8 cellular contexts compared by ENCODE assay signal in genomic region chr12:46382974-46383653, GRCh38. TPM values are rescaled to one million over a fixed set of nuclear protein-coding genes. Genes with fewer than 3 reads are reported as not detected.
A peak's percentile ranks its signal among the peaks of the same experiment; 100 is the strongest.
DNase-seq lines count a peak whose midpoint lies in the region; ATAC-seq and TF ChIP-seq lines count a peak whose summit lies in the region.

No MANE protein-coding gene starts in this region.

- peaks cover 0 to 1% (median 0%) of the 10 kb centered on the region in 3 donors for H3K27me3 Mint-ChIP-seq in CD14-positive monocyte (ENCODE audit: low read depth in 3 of 3)

- no peaks in the 10 kb centered on the region for H3K9me3 ChIP-seq in liver (ENCODE audit: control insufficient read depth in 4 of 4, low read length in 3 of 4)

- peaks cover 8 to 25% (median 21%) of the 10 kb centered on the region in 4 donors for H3K4me1 ChIP-seq in liver (ENCODE audit: control insufficient read depth in 4 of 4, insufficient read depth in 4 of 4, low read length in 3 of 4)

- peak overlapping the region; percentile 83 to 92 for H3K4me3 Mint-ChIP-seq in CD14-positive monocyte

- peak in 1 of 2 donors; percentile 37 for TF ChIP-seq RAD21 in liver (IDR thresholded peaks at IDR 0.05)

- H3K4me1 Mint-ChIP-seq in CD14-positive monocyte = peaks cover 49% of the 10 kb centered on the region

- WGBS in liver = under 1% methylated on average over 74 of the region's 74 CpGs

- TF ChIP-seq CTCF in CD14-positive monocyte (IDR thresholded peaks at IDR 0.05) (no peak), liver (IDR thresholded peaks at IDR 0.05; ENCODE audit: low read depth, low read length, missing input control) (no peak)

- no peaks in the 10 kb centered on the region for H3K36me3 ChIP-seq in liver (ENCODE audit: control insufficient read depth in 4 of 4, insufficient read depth in 3 of 4, low read depth in 1 of 4, low read length in 3 of 4)

- DNase-seq in CD14-positive monocyte (ENCODE audit: low spot score) (peak; percentile 92), NCI-H526 (lab: John Stamatoyannopoulos, UW) (peak; percentile 71 to 95), dedifferentiated amniotic fluid mesenchymal stem cell (ENCODE audit: extremely low spot score) (peak; percentile 96)
- peak; percentile 91 for DNase-seq in activated CD4-positive, alpha-beta T cell treated with anti-CD3 and anti-CD28 coated beads, Interleukin-2, amount 50 U/mL, for 1 hour
- peak; percentile 93 for DNase-seq in stimulated activated CD4-positive, alpha-beta T cell treated with anti-CD3 and anti-CD28 coated beads, Interleukin-4, amount 100 ng/mL, for 1 hour

- ATAC-seq in GM19351 (IDR thresholded peaks at IDR 0.05; ENCODE audit: unreplicated experiment) = peak; percentile 62
- ATAC-seq in HG03520 (IDR thresholded peaks at IDR 0.05; ENCODE audit: unreplicated experiment) = peak; percentile 68

- H3K27me3 ChIP-seq in liver (ENCODE audit: control insufficient read depth in 4 of 4, insufficient read depth in 4 of 4, low read length in 3 of 4) = no peaks in the 10 kb centered on the region

- H3K27ac Mint-ChIP-seq in CD14-positive monocyte = peak overlapping the region; percentile 96 to 99 (median 98)

- no peaks in the 10 kb centered on the region for H3K36me3 Mint-ChIP-seq in CD14-positive monocyte

- peak overlapping the region; percentile 63 to 81 (median 74) for H3K4me3 ChIP-seq in liver (ENCODE audit: low read depth in 1 of 3, low read length in 3 of 3)

- H3K9ac ChIP-seq in liver (ENCODE audit: low read depth in 1 of 2, low read length in 2 of 2) = peak overlapping the region; percentile 87 to 98

- intact Hi-C loops in CD14-positive monocyte (cut with micrococcal nuclease) = loop anchor here (1.0 to 5.0 kb wide), 2 partner anchors 11 to 284 kb away; partner anchors contain the start of gene SLC38A2 (in 1 of the 2)

- peaks cover 0 to 1% (median 0%) of the 10 kb centered on the region in 7 donors for H3K9me3 Mint-ChIP-seq in CD14-positive monocyte

- H3K27ac ChIP-seq in liver (ENCODE audit: low read depth in 1 of 2, low read length in 2 of 2) = peak overlapping the region; percentile 98 to 100

TF ChIP-seq in liver, 16 proteins besides CTCF, POLR2A, EP300 and RAD21:
- no peak for TF ChIP-seq FOXA1 (IDR thresholded peaks at IDR 0.05)
- no peak for TF ChIP-seq ATF3 (IDR thresholded peaks at IDR 0.05)
- TF ChIP-seq HNF4G (IDR thresholded peaks at IDR 0.05) = no peak
- TF ChIP-seq MAX (IDR thresholded peaks at IDR 0.05) = no peak
- peak; percentile 43 to 96 for TF ChIP-seq JUND (IDR thresholded peaks at IDR 0.05)
- TF ChIP-seq ZBTB33 (IDR thresholded peaks at IDR 0.05) = no peak
- peak in 1 of 2 donors; percentile 31 for TF ChIP-seq EGR1 (IDR thresholded peaks at IDR 0.05; ENCODE audit: low read depth in 2 of 2)
- no peak for TF ChIP-seq NR2F2 (IDR thresholded peaks at IDR 0.05)
- TF ChIP-seq SP1 (IDR thresholded peaks at IDR 0.05) = peak; percentile 66
- peak; percentile 44 for TF ChIP-seq TAF1 (conservative IDR thresholded peaks at IDR 0.05)
- no peak for TF ChIP-seq FOXA2 (IDR thresholded peaks at IDR 0.05)
- peak; percentile 64 for TF ChIP-seq REST (IDR thresholded peaks at IDR 0.05)
- TF ChIP-seq RXRA (IDR thresholded peaks at IDR 0.05) = no peak
- TF ChIP-seq YY1 (IDR thresholded peaks at IDR 0.05) = no peak
- TF ChIP-seq HNF4A (conservative IDR thresholded peaks at IDR 0.05) = peak in 1 of 2 donors; percentile 3
- TF ChIP-seq GABPA (IDR thresholded peaks at IDR 0.05 in 1 of 2, conservative IDR thresholded peaks at IDR 0.05 in 1 of 2) = peak in 1 of 2 donors; percentile 50

RNA-seq across cellular contexts. Expression of gene SLC38A2, which starts 10.5 kb away (rescaled TPM):
- polyA plus RNA-seq in CD14-positive monocyte = 10 to 100 TPM; 33.8 to 48.7 TPM
- total RNA-seq in liver = 100 to 1,000 TPM in 1 of 2 donors, 10 to 100 TPM in 1; 85.7 to 472 TPM
- 100 to 1,000 TPM in 1 of 2 donors, 10 to 100 TPM in 1; 50.6 to 109 TPM for polyA plus RNA-seq in liver

Comparison
In these comparisons a context has a peak if more than half of its experiments do, and no peak if none do; other contexts are left out.
1. Peak in every context shown above with its lines: DNase-seq, ATAC-seq, H3K4me3 ChIP-seq and H3K27ac ChIP-seq.